35 cellular contexts compared by ENCODE assay signal in the genomic region with DNA sequence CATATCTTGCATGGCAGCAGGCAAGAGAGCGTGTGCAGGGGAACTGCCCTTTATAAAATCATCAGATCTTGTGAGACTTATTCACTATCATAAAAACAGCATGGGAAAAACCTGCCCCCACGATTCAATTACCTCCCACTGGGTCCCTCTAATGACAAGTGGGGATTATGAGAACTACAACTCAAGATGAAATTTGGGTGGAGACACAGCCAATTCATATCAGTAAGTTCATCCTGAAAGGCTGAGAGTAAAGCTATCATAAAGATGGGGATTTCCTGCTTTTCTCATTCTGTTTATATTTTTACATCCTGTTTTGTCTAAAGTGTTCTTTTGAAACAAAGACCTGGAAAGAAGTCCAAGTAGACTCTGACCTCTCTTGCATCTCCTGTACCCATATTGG. TPM values are rescaled to one million over a fixed set of nuclear protein-coding genes. Genes with fewer than 3 reads are reported as not detected.
"Had no signal": no experiment of that assay in that cellular context is flagged by ENCODE, and none has a peak within 500 bp of the region (broad histone marks: within the 10 kb centered on the region; RNA-seq: fewer than 3 reads in every experiment).

No MANE protein-coding gene starts in this region.

- H3K4me3 ChIP-seq: PC-9 had no signal

- FAIRE-seq: RCC 7860 had no signal

- H3K4me1 Mint-ChIP-seq: activated naive CD8-positive, alpha-beta T cell treated with anti-CD3 and anti-CD28 coated beads, Interleukin-2, amount 50 U/mL, for 24 hours had no signal

- DNase-seq: activated B cell treated with CpG ODN at 0.5 μM for 24 hours; activated CD4-positive, alpha-beta memory T cell treated with anti-CD3 and anti-CD28 coated beads for 36 hours; activated CD4-positive, alpha-beta T cell treated with anti-CD3 and anti-CD28 coated beads for 4 hours; activated CD4-positive, alpha-beta T cell treated with anti-CD3 and anti-CD28 coated beads, Interleukin-2, amount 50 U/mL, for 1 hour; activated CD4-positive, CD25-positive, alpha-beta regulatory T cell treated with anti-CD3 and anti-CD28 coated beads, Interleukin-2, amount 50 U/mL, for 72 hours; activated CD8-positive, alpha-beta memory T cell treated with anti-CD3 and anti-CD28 coated beads, Interleukin-2, amount 50 U/mL, for 4 hours; activated gamma-delta T cell treated with Interleukin-2 at 50 U/mL for 16 hours; activated naive CD4-positive, alpha-beta T cell treated with anti-CD3 and anti-CD28 coated beads for 36 hours; activated naive CD8-positive, alpha-beta T cell treated with anti-CD3 and anti-CD28 coated beads, Interleukin-2, amount 50 U/mL, for 24 hours; activated T-cell treated with anti-CD3 and anti-CD28 coated beads for 4 hours; activated T-cell treated with anti-CD3 and anti-CD28 coated beads, Interleukin-2, amount 50 U/mL, for 4 hours; aorta; brain microvascular endothelial cell; central memory CD4-positive, alpha-beta T cell; NCI-H1105; NCI-H1436; NCI-H1694 treated with DMSO at 0.1 percent for 48 hours; NCI-H2029 treated with DMSO at 0.1 percent for 48 hours; NCI-H2107; NCI-H2171; NCI-H510A; NCI-H526; NCI-H748 treated with DMSO at 0.1 percent for 48 hours; NK-92 treated with Interleukin-12 subunit alpha and Interleukin-12 subunit beta, amount 100 ng/mL, for 24 hours; PC-9; Right ventricle myocardium superior; SW 1271; T-helper 1 cell; T-helper 2 cell; T-helper 9 cell had no signal

- H3K36me3 ChIP-seq: brain microvascular endothelial cell had no signal

- H2AFZ ChIP-seq: PC-9 had no signal

- H3K4me2 ChIP-seq: PC-9 had no signal

- H3K27ac Mint-ChIP-seq: activated B cell treated with CpG ODN at 0.5 μM for 24 hours; activated CD4-positive, alpha-beta memory T cell treated with anti-CD3 and anti-CD28 coated beads for 36 hours; activated naive CD4-positive, alpha-beta T cell treated with anti-CD3 and anti-CD28 coated beads for 36 hours; activated naive CD8-positive, alpha-beta T cell; activated naive CD8-positive, alpha-beta T cell treated with anti-CD3 and anti-CD28 coated beads, Interleukin-2, amount 50 U/mL, for 24 hours; activated T-helper 1 cell treated with anti-CD3 and anti-CD28 coated beads, Interleukin-12 subunit alpha, Interleukin-12 subunit beta, Interleukin-2, Interleukin-4 antibody, amounts not matched to agents 30 ng/mL and 10 ng/mL and 1 ng/mL, durations not matched to agents 14 hours and 24 hours and 36 hours had no signal

- H3K9me3 Mint-ChIP-seq: activated B cell treated with CpG ODN at 0.5 μM for 24 hours; activated CD4-positive, alpha-beta memory T cell treated with anti-CD3 and anti-CD28 coated beads for 36 hours; activated naive CD4-positive, alpha-beta T cell treated with anti-CD3 and anti-CD28 coated beads for 36 hours; activated naive CD8-positive, alpha-beta T cell treated with anti-CD3 and anti-CD28 coated beads, Interleukin-2, amount 50 U/mL, for 24 hours; activated T-cell treated with anti-CD3 and anti-CD28 coated beads, Interleukin-2, amount 50 U/mL, for 4 hours; activated T-helper 1 cell treated with anti-CD3 and anti-CD28 coated beads, Interleukin-12 subunit alpha, Interleukin-12 subunit beta, Interleukin-2, Interleukin-4 antibody, amounts not matched to agents 30 ng/mL and 10 ng/mL and 1 ng/mL, durations not matched to agents 14 hours and 24 hours and 36 hours had no signal

- ATAC-seq: activated naive CD8-positive, alpha-beta T cell treated with anti-CD3 and anti-CD28 coated beads, Interleukin-2, amount 50 U/mL, for 24 hours; activated T-cell treated with anti-CD3 and anti-CD28 coated beads, Interleukin-2, amount 50 U/mL, for 4 hours had no signal

- H3K4me3 Mint-ChIP-seq: activated B cell treated with CpG ODN at 0.5 μM for 24 hours; activated CD4-positive, alpha-beta memory T cell treated with anti-CD3 and anti-CD28 coated beads for 36 hours; activated naive CD4-positive, alpha-beta T cell treated with anti-CD3 and anti-CD28 coated beads for 36 hours; activated naive CD8-positive, alpha-beta T cell; activated naive CD8-positive, alpha-beta T cell treated with anti-CD3 and anti-CD28 coated beads, Interleukin-2, amount 50 U/mL, for 24 hours; activated T-cell treated with anti-CD3 and anti-CD28 coated beads, Interleukin-2, amount 50 U/mL, for 4 hours; activated T-helper 1 cell treated with anti-CD3 and anti-CD28 coated beads, Interleukin-12 subunit alpha, Interleukin-12 subunit beta, Interleukin-2, Interleukin-4 antibody, amounts not matched to agents 30 ng/mL and 10 ng/mL and 1 ng/mL, durations not matched to agents 14 hours and 24 hours and 36 hours had no signal

- H3K27me3 ChIP-seq: brain microvascular endothelial cell had no signal

- H3K36me3 Mint-ChIP-seq: activated CD4-positive, alpha-beta memory T cell treated with anti-CD3 and anti-CD28 coated beads for 36 hours; activated naive CD8-positive, alpha-beta T cell had no signal

- H3K27ac ChIP-seq: brain microvascular endothelial cell, PC-9, VCaP had no signal

RNA-seq across cellular contexts. Expression of a gene that starts 28.9 kb away (rescaled TPM):
- total RNA-seq: activated B cell treated with CpG ODN at 0.5 μM for 24 hours; activated CD4-positive, alpha-beta memory T cell treated with anti-CD3 and anti-CD28 coated beads for 36 hours; activated naive CD4-positive, alpha-beta T cell treated with anti-CD3 and anti-CD28 coated beads for 36 hours; activated T-cell treated with anti-CD3 and anti-CD28 coated beads, Interleukin-2, amount 50 U/mL, for 4 hours; activated T-helper 1 cell treated with anti-CD3 and anti-CD28 coated beads, Interleukin-12 subunit alpha, Interleukin-12 subunit beta, Interleukin-2, Interleukin-4 antibody, amounts not matched to agents 30 ng/mL and 10 ng/mL and 1 ng/mL, durations not matched to agents 14 hours and 24 hours and 36 hours; MCF 10A; PC-9 had no signal
